ENCODE assay signal across 1 cellular context in the genomic region with DNA sequence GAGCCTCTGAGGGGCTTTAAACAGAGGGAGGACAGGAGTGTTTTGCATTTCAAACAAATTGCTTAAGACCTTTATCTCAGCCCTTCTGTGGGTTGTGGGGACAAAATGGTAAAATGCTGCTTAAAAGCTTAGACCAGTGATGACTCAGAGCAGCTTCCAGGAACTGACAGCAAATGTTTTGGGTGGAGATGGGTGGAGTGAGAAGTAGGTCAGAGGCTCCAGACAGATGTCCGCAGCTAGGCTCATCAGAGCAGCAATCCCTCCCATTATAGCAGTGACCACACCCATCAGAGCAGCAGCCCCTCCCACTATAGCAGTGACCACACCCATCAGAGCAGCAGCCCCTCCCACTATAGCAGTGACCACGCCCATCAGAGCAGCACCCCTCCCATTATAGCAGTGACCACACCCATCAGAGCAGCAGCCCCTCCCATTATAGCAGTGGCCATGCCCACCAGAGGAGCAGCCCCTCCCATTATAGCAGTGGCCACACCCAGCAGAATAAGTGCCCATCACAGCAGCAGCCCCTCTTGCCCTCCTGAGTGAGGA.
TF ChIP-seq lines count a peak whose summit lies in the region.

No MANE protein-coding gene starts in this region.

TF ChIP-seq in K562, 482 proteins besides CTCF, POLR2A, EP300 and RAD21 (continued from another document):
- TF ChIP-seq E2F4 (CRISPR knock-in tag; IDR thresholded peaks at IDR 0.05; ENCODE audit: low read depth): no peak
- TF ChIP-seq ZNF347 (CRISPR knock-in tag; IDR thresholded peaks at IDR 0.05; ENCODE audit: low read depth): no peak
- TF ChIP-seq HDAC8 (tag; IDR thresholded peaks at IDR 0.05): no peak
- TF ChIP-seq ZFX (CRISPR knock-in tag; IDR thresholded peaks at IDR 0.05): no peak
- TF ChIP-seq CCNT2 (IDR thresholded peaks at IDR 0.05; ENCODE audit: borderline replicate concordance, extremely low read depth, insufficient read length, low read depth, low read length): peak; percentile 93
- no peak for TF ChIP-seq ZNF253 (CRISPR knock-in tag; conservative IDR thresholded peaks at IDR 0.05)
- TF ChIP-seq CHD1 (IDR thresholded peaks at IDR 0.05; ENCODE audit: low read length): no peak
- TF ChIP-seq EHMT2 (IDR thresholded peaks at IDR 0.05): peak; percentile 68
- TF ChIP-seq MED1 (CRISPR knock-in tag; IDR thresholded peaks at IDR 0.05; ENCODE audit: borderline replicate concordance): no peak
- no peak for TF ChIP-seq THRAP3 (IDR thresholded peaks at IDR 0.05; ENCODE audit: borderline replicate concordance)
- TF ChIP-seq BRD4 (IDR thresholded peaks at IDR 0.05): no peak
- TF ChIP-seq FOXP4 (CRISPR knock-in tag; IDR thresholded peaks at IDR 0.05; ENCODE audit: borderline replicate concordance): no peak
- no peak for TF ChIP-seq ZFP1 (CRISPR knock-in tag; IDR thresholded peaks at IDR 0.05)
- TF ChIP-seq LCOR (CRISPR knock-in tag; IDR thresholded peaks at IDR 0.05): peak; percentile 100
- TF ChIP-seq HIVEP1 (CRISPR knock-in tag; IDR thresholded peaks at IDR 0.05): no peak
- TF ChIP-seq ZKSCAN1 (IDR thresholded peaks at IDR 0.05; ENCODE audit: low read depth, low read length): no peak
